1 cellular context compared by ENCODE assay signal in the genomic region with DNA sequence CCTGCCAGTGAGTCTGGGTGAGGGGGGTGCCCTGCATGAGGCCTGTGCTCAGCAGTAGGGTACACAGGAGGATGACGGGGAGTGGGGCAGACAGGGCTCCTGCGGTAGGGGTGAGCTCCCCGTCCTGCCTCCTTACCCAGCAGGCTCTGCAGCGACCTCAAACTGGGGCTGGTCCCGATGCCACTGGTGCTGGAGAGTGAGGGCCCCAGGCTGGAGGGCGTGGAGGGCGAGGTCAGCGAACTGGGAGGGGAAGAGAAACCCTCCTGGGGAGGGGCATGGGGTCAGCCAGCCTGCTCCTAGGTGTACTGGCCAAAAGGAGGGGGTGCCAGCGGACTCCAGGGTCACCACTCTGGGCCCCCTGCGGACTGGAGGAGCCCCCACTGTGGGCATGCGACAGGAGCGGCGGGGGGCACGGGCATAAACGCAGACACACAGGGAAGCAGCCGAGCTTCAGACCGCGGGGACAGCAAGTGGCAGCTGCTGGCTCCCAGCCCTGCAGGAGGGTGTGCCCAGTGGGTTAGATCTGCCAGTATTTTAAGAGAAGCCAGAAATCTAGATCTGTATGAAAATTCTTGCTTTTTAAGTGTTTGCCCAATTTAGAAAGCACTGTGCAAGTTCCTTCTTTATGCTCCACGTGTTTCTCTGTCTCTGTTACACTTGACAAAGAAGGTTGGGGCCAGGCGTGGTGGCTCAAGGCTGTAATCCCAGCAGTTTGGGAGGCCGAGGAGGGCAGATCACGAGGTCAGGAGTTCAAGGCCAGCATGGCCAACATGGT.
TF ChIP-seq lines count a peak whose summit lies in the region.

No MANE protein-coding gene starts in this region.

TF ChIP-seq in WTC11, 78 proteins besides CTCF, POLR2A, EP300 and RAD21 (continued from another document):
- no peak for TF ChIP-seq ZNF219 (CRISPR knock-in tag; IDR thresholded peaks at IDR 0.05; ENCODE audit: borderline replicate concordance)
- no peak for TF ChIP-seq ZNF121 (CRISPR knock-in tag; IDR thresholded peaks at IDR 0.05)
- TF ChIP-seq, protein P1, sequence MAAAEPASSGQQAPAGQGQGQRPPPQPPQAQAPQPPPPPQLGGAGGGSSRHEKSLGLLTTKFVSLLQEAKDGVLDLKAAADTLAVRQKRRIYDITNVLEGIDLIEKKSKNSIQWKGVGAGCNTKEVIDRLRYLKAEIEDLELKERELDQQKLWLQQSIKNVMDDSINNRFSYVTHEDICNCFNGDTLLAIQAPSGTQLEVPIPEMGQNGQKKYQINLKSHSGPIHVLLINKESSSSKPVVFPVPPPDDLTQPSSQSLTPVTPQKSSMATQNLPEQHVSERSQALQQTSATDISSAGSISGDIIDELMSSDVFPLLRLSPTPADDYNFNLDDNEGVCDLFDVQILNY (CRISPR knock-in tag; IDR thresholded peaks at IDR 0.05), result no peak
- TF ChIP-seq, protein P2, sequence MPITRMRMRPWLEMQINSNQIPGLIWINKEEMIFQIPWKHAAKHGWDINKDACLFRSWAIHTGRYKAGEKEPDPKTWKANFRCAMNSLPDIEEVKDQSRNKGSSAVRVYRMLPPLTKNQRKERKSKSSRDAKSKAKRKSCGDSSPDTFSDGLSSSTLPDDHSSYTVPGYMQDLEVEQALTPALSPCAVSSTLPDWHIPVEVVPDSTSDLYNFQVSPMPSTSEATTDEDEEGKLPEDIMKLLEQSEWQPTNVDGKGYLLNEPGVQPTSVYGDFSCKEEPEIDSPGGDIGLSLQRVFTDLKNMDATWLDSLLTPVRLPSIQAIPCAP (CRISPR knock-in tag; IDR thresholded peaks at IDR 0.05), result no peak
- TF ChIP-seq ZNF423 (CRISPR knock-in tag; IDR thresholded peaks at IDR 0.05), result no peak
- TF ChIP-seq OVOL2 (CRISPR knock-in tag; IDR thresholded peaks at IDR 0.05; ENCODE audit: borderline replicate concordance), result no peak
- TF ChIP-seq FOXJ3 (CRISPR knock-in tag; IDR thresholded peaks at IDR 0.05; ENCODE audit: borderline replicate concordance), result no peak
- TF ChIP-seq, protein P3, sequence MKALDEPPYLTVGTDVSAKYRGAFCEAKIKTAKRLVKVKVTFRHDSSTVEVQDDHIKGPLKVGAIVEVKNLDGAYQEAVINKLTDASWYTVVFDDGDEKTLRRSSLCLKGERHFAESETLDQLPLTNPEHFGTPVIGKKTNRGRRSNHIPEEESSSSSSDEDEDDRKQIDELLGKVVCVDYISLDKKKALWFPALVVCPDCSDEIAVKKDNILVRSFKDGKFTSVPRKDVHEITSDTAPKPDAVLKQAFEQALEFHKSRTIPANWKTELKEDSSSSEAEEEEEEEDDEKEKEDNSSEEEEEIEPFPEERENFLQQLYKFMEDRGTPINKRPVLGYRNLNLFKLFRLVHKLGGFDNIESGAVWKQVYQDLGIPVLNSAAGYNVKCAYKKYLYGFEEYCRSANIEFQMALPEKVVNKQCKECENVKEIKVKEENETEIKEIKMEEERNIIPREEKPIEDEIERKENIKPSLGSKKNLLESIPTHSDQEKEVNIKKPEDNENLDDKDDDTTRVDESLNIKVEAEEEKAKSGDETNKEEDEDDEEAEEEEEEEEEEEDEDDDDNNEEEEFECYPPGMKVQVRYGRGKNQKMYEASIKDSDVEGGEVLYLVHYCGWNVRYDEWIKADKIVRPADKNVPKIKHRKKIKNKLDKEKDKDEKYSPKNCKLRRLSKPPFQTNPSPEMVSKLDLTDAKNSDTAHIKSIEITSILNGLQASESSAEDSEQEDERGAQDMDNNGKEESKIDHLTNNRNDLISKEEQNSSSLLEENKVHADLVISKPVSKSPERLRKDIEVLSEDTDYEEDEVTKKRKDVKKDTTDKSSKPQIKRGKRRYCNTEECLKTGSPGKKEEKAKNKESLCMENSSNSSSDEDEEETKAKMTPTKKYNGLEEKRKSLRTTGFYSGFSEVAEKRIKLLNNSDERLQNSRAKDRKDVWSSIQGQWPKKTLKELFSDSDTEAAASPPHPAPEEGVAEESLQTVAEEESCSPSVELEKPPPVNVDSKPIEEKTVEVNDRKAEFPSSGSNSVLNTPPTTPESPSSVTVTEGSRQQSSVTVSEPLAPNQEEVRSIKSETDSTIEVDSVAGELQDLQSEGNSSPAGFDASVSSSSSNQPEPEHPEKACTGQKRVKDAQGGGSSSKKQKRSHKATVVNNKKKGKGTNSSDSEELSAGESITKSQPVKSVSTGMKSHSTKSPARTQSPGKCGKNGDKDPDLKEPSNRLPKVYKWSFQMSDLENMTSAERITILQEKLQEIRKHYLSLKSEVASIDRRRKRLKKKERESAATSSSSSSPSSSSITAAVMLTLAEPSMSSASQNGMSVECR (CRISPR knock-in tag; IDR thresholded peaks at IDR 0.05; ENCODE audit: borderline replicate concordance), result no peak
- no peak for TF ChIP-seq JAZF1 (CRISPR knock-in tag; IDR thresholded peaks at IDR 0.05)
- TF ChIP-seq, protein P4, sequence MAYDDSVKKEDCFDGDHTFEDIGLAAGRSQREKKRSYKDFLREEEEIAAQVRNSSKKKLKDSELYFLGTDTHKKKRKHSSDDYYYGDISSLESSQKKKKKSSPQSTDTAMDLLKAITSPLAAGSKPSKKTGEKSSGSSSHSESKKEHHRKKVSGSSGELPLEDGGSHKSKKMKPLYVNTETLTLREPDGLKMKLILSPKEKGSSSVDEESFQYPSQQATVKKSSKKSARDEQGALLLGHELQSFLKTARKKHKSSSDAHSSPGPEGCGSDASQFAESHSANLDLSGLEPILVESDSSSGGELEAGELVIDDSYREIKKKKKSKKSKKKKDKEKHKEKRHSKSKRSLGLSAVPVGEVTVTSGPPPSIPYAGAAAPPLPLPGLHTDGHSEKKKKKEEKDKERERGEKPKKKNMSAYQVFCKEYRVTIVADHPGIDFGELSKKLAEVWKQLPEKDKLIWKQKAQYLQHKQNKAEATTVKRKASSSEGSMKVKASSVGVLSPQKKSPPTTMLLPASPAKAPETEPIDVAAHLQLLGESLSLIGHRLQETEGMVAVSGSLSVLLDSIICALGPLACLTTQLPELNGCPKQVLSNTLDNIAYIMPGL (CRISPR knock-in tag; IDR thresholded peaks at IDR 0.05), result no peak
- TF ChIP-seq, protein P5, sequence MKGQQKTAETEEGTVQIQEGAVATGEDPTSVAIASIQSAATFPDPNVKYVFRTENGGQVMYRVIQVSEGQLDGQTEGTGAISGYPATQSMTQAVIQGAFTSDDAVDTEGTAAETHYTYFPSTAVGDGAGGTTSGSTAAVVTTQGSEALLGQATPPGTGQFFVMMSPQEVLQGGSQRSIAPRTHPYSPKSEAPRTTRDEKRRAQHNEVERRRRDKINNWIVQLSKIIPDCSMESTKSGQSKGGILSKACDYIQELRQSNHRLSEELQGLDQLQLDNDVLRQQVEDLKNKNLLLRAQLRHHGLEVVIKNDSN (CRISPR knock-in tag; IDR thresholded peaks at IDR 0.05), result no peak
- TF ChIP-seq ETV6 (CRISPR knock-in tag; IDR thresholded peaks at IDR 0.05), result no peak
- no peak for TF ChIP-seq NFE2L1 (CRISPR knock-in tag; IDR thresholded peaks at IDR 0.05)
- TF ChIP-seq NR2C2 (CRISPR knock-in tag; IDR thresholded peaks at IDR 0.05), result no peak
- no peak for TF ChIP-seq NR3C1 (CRISPR knock-in tag; conservative IDR thresholded peaks at IDR 0.05; ENCODE audit: low read depth)
- TF ChIP-seq, protein P6, sequence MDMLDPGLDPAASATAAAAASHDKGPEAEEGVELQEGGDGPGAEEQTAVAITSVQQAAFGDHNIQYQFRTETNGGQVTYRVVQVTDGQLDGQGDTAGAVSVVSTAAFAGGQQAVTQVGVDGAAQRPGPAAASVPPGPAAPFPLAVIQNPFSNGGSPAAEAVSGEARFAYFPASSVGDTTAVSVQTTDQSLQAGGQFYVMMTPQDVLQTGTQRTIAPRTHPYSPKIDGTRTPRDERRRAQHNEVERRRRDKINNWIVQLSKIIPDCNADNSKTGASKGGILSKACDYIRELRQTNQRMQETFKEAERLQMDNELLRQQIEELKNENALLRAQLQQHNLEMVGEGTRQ (CRISPR knock-in tag; IDR thresholded peaks at IDR 0.05), result no peak
- TF ChIP-seq GTF2I (CRISPR knock-in tag; conservative IDR thresholded peaks at IDR 0.05), result no peak
- TF ChIP-seq KAT7 (CRISPR knock-in tag; IDR thresholded peaks at IDR 0.05; ENCODE audit: borderline replicate concordance), result no peak
